ENCODE assay signal across 27 cellular contexts in genomic region chr14:93909429-93910128, GRCh38. TPM values are rescaled to one million over a fixed set of nuclear protein-coding genes. Genes with fewer than 3 reads are reported as not detected.
A peak's percentile ranks its signal among the peaks of the same experiment; 100 is the strongest.
DNase-seq lines count a peak whose midpoint lies in the region; ATAC-seq, FAIRE-seq and TF ChIP-seq lines count a peak whose summit lies in the region.
"Had no signal": no experiment of that assay in that cellular context is flagged by ENCODE, and none has a peak within 500 bp of the region (broad histone marks: within the 10 kb centered on the region; RNA-seq: fewer than 3 reads in every experiment).

No MANE protein-coding gene starts in this region.

- no peak overlapping the region for H3K56ac ChIP-seq in H1 (replicated peaks; ENCODE audit: insufficient read length, low read depth, low read length)

- H2BK15ac ChIP-seq in H1 (ENCODE audit: low read length): 0 out of 2 replicates have a peak overlapping the region, but pooled peaks have one; percentile 29

- ATAC-seq in left lobe of liver (peak; percentile 66), heart right ventricle (no peak)

- H4K91ac ChIP-seq in H1 (replicated peaks; ENCODE audit: insufficient read length, low read length): no peak overlapping the region

- H3K4ac ChIP-seq in H1 (replicated peaks; ENCODE audit: insufficient read length, low read depth, low read length): no peak overlapping the region

- no peak overlapping the region for H3K4me2 ChIP-seq in H1 (ENCODE audit: insufficient read depth in 1 of 2, low read depth in 2 of 2, low read length in 2 of 2)

- H3K9ac ChIP-seq in H1 (replicated peaks in 1 of 4; ENCODE audit: extremely low read depth in 1 of 4, low read depth in 3 of 4, low read length in 3 of 4): no peak overlapping the region

- H3K79me2 ChIP-seq in H1 (ENCODE audit: control insufficient read depth in 1 of 2, insufficient read depth in 2 of 2, low read length in 2 of 2): no peaks in the 10 kb centered on the region

- H3K36me3 ChIP-seq in MG63 (no peaks in the 10 kb centered on the region), H1 (ENCODE audit: control insufficient read depth in 2 of 4, insufficient read depth in 4 of 4, low read length in 3 of 4) (no peaks in the 10 kb centered on the region), heart right ventricle (no peaks in the 10 kb centered on the region)

- H3K23me2 ChIP-seq in H1 (ENCODE audit: low read depth, low read length): no peaks in the 10 kb centered on the region; the same call in 1 of the 2 replicates

- H3K4me1 ChIP-seq in H1 (replicated peaks in 1 of 4; ENCODE audit: control insufficient read depth in 3 of 4, insufficient read depth in 4 of 4, low read length in 3 of 4) (peaks cover 0 to 7% (median 2%) of the 10 kb centered on the region in 4 experiments; a peak in 3 of 7 replicates), heart right ventricle (no peaks in the 10 kb centered on the region)

- no peaks in the 10 kb centered on the region for H4K20me1 ChIP-seq in H1 (replicated peaks in 1 of 2; ENCODE audit: control insufficient read depth in 1 of 2, insufficient read depth in 2 of 2, low read length in 2 of 2)

- POLR2A ChIA-PET in H1 (lab: Charles Lee; ENCODE audit: partially characterized antibody): no interaction called here

- DNase-seq in MG63: peak; percentile 47
- DNase-seq in H1 (ENCODE audit: low read depth in 1 of 2, low spot score in 2 of 2): no peak
- DNase-seq in left lobe of liver (ENCODE audit: low spot score): no peak
- peak; percentile 4 for DNase-seq in pons (ENCODE audit: low spot score)
- no peak for DNase-seq in retina
- no peak for DNase-seq in kidney glomerular epithelial cell (lab: John Stamatoyannopoulos, UW)
- no peak for DNase-seq in heart right ventricle
- no peak for DNase-seq in activated CD4-positive, alpha-beta T cell treated with anti-CD3 and anti-CD28 coated beads, Interleukin-2, amount 50 U/mL, for 48 hours
- DNase-seq: AML-193; Calu3; CD8-positive, alpha-beta memory T cell; DMS53; GDM1; NCI-H1694; NCI-H2081; NCI-H2171; NCI-H345; NCI-H774; SHP77 had no signal

- H2BK20ac ChIP-seq in H1 (ENCODE audit: low read length): no peak overlapping the region

- no peak for TF ChIP-seq RAD21 in H1 (IDR thresholded peaks at IDR 0.05 in 1 of 2, conservative IDR thresholded peaks at IDR 0.05 in 1 of 2; ENCODE audit: low read depth in 2 of 2, low read length in 2 of 2)

- H3K79me1 ChIP-seq in H1 (ENCODE audit: low read depth, low read length): no peaks in the 10 kb centered on the region

- H2AK5ac ChIP-seq in H1 (ENCODE audit: low read depth, low read length): no peak overlapping the region

- H3K23ac ChIP-seq in H1 (ENCODE audit: insufficient read length): no peak overlapping the region

- no peak for FAIRE-seq in H1 (lab: Jason Lieb, UNC)
- FAIRE-seq: GM18507, H54 had no signal

- no peak overlapping the region for H2BK120ac ChIP-seq in H1 (replicated peaks; ENCODE audit: low read depth, low read length)

- TF ChIP-seq POLR2A in H1 (IDR thresholded peaks at IDR 0.05; ENCODE audit: control extremely low read depth in 1 of 2, low read depth in 2 of 2, low read length in 2 of 2): no peak

- intact Hi-C loops in heart right ventricle (cut with DNase I): loop anchor here in 2 of 10 donors (5.0 kb wide), 2 partner anchors 252 to 257 kb away; no protein-coding TSS in a partner anchor

- H3K9me3 ChIP-seq in MG63 (no peaks in the 10 kb centered on the region), H1 (ENCODE audit: insufficient read depth in 2 of 2, low read depth in 1 of 2, low read length in 1 of 2) (no peaks in the 10 kb centered on the region), heart right ventricle (peaks cover 0 to 10% (median 0%) of the 10 kb centered on the region in 11 donors)

- no peak overlapping the region for H4K5ac ChIP-seq in H1 (ENCODE audit: insufficient read length, low read depth, low read length)

- TF ChIP-seq EP300 in H1 (IDR thresholded peaks at IDR 0.05; ENCODE audit: borderline replicate concordance in 1 of 2, low read depth in 2 of 2, low read length in 2 of 2): no peak

- H3K4me3 ChIP-seq in MG63: no peak overlapping the region
- no peak overlapping the region for H3K4me3 ChIP-seq in H1 (ENCODE audit: extremely low read depth in 1 of 4, insufficient read depth in 2 of 4, low read depth in 3 of 4, low read length in 4 of 4)
- no peak overlapping the region for H3K4me3 ChIP-seq in heart right ventricle
- H3K4me3 ChIP-seq: SK-N-MC had no signal

- H3K27me3 ChIP-seq in MG63 (no peaks in the 10 kb centered on the region), H1 (replicated peaks in 1 of 4; ENCODE audit: control insufficient read depth in 3 of 4, extremely low read depth in 1 of 4, insufficient read depth in 3 of 4, low read length in 3 of 4) (no peaks in the 10 kb centered on the region; a peak in 1 of 7 replicates), heart right ventricle (peaks cover 0 to 3% (median under 1%) of the 10 kb centered on the region in 7 donors)

- H3K14ac ChIP-seq in H1 (ENCODE audit: insufficient read length): no peak overlapping the region

- H3K18ac ChIP-seq in H1 (ENCODE audit: extremely low read depth, low read length): no peak overlapping the region

- H3K27ac ChIP-seq in H1 (ENCODE audit: low read depth, low read length) (no peak overlapping the region), heart right ventricle (no peak overlapping the region)
- H3K27ac ChIP-seq: C4-2B, SK-N-MC had no signal

- H2BK5ac ChIP-seq in H1 (ENCODE audit: low read depth, low read length): no peak overlapping the region

- 91% methylated on average over 5 of the region's 5 CpGs; no CpG with 5 or more reads in 1 of the 2 experiments for WGBS in H1 (ENCODE audit: extremely low coverage in 1 of 2, insufficient coverage in 1 of 2, insufficient read length in 1 of 2, insufficient replicate concordance in 2 of 2, low coverage in 1 of 2, low lambda C conversion rate in 2 of 2, missing lambda C conversion rate in 1 of 2), 2 experiments
- 81 to 88% methylated on average over 5 of the region's 5 CpGs for WGBS in heart right ventricle, 2 donors

- TF ChIP-seq CTCF in H1 (IDR thresholded peaks at IDR 0.05; ENCODE audit: control extremely low read depth in 1 of 3, insufficient read depth in 1 of 3, low read depth in 1 of 3, low read length in 3 of 3) (no peak), heart right ventricle (IDR thresholded peaks at IDR 0.05) (no peak)

- CTCF ChIA-PET in H1 (lab: Charles Lee; ENCODE audit: partially characterized antibody): interaction anchor here (0.8 to 2.1 kb wide), 7 partner anchors 9 to 271 kb away, joined by 3 to 9 read pairs (median 5); no protein-coding TSS in a partner anchor

- H2AFZ ChIP-seq in H1 (ENCODE audit: low read length): no peak overlapping the region

- H4K8ac ChIP-seq in H1 (ENCODE audit: extremely low read depth, insufficient read depth, low read length): no peak overlapping the region

- no peak overlapping the region for H2BK12ac ChIP-seq in H1 (ENCODE audit: low read depth, low read length)

TF ChIP-seq in H1, 55 proteins besides CTCF, POLR2A, EP300 and RAD21 (continues in another document):
- TF ChIP-seq ZNF274 (IDR thresholded peaks at IDR 0.05; ENCODE audit: borderline replicate concordance, extremely low read depth, low read length): no peak
- no peak for TF ChIP-seq SRF (IDR thresholded peaks at IDR 0.05; ENCODE audit: low read depth, low read length)
- TF ChIP-seq TAF1 (IDR thresholded peaks at IDR 0.05; ENCODE audit: low read depth, low read length): no peak
- TF ChIP-seq KDM1A (IDR thresholded peaks at IDR 0.05; ENCODE audit: borderline replicate concordance, low read length): no peak

RNA-seq across cellular contexts. Expression of gene FAM181A, which starts 17.6 kb away (rescaled TPM):
- total RNA-seq in MG63 (2014; rRNA removed; shearing (Covaris generic); ENCODE audit: low replicate concordance): not detected in 2 replicates
- not detected in 2 replicates for total RNA-seq in H1 (2021; fragmentation: NEBNext Ultra II Directional; extraction: Animal tissue kit (Norgen Biotek cat#: 25700))
- not detected in 2 replicates for polyA plus RNA-seq in H1 (2011; rRNA removed)
- polyA plus RNA-seq in H1 (2011; cell fraction: cytosol; rRNA removed): not detected
- not detected for polyA plus RNA-seq in H1 (2011; cell fraction: nucleus; rRNA removed)
- polyA plus RNA-seq in H1 (2012, experiment 1 of 2): not detected in 4 replicates
- not detected for polyA plus RNA-seq in H1 (2012, experiment 2 of 2)
- not detected for polyA plus RNA-seq in H1 (2013, experiment 1 of 2)
- not detected for polyA plus RNA-seq in H1 (2013, experiment 2 of 2)
- not detected in 2 replicates for polyA minus RNA-seq in H1 (2011; rRNA and poly(A)+ RNA removed)
- not detected for polyA minus RNA-seq in H1 (2011; cell fraction: cytosol; rRNA and poly(A)+ RNA removed)
- not detected for polyA minus RNA-seq in H1 (2011; cell fraction: nucleus; rRNA and poly(A)+ RNA removed)
- not detected for total RNA-seq in left lobe of liver
- total RNA-seq in heart right ventricle: not detected
- polyA plus RNA-seq in heart right ventricle: not detected
- total RNA-seq: A172; Calu3; CD8-positive, alpha-beta memory T cell; RPMI7951 had no signal
- polyA plus RNA-seq: AG04450; CD8-positive, alpha-beta memory T cell; IgD-negative memory B cell had no signal

Comparison
In these comparisons a context has a peak if more than half of its experiments do, and no peak if none do; other contexts are left out.
1. DNase-seq: peak in MG63 (single experiment) and pons (single experiment); none in H1 (0 of 2), left lobe of liver (single experiment), retina (single experiment), kidney glomerular epithelial cell (single experiment), heart right ventricle (0 of 2) and activated CD4-positive, alpha-beta T cell treated with anti-CD3 and anti-CD28 coated beads, Interleukin-2, amount 50 U/mL, for 48 hours (0 of 2).